Comparison of ENCODE assay signal across 8 cellular contexts in genomic region chr21:45590246-45590725, GRCh38.
DNase-seq lines count a peak whose midpoint lies in the region; ATAC-seq lines count a peak whose summit lies in the region.

No MANE protein-coding gene starts in this region.

- ATAC-seq in GM18498 (IDR thresholded peaks at IDR 0.05; ENCODE audit: unreplicated experiment) (peak; percentile 46), HG03039 (IDR thresholded peaks at IDR 0.05; ENCODE audit: unreplicated experiment) (no peak), GM21367 (IDR thresholded peaks at IDR 0.05; ENCODE audit: unreplicated experiment) (no peak)

- DNase-seq in T follicular helper cell (ENCODE audit: low read depth) (peak; percentile 77), astrocyte of the hippocampus (ENCODE audit: low read depth, low spot score) (peak; percentile 51), iPS-NIHi7 (ENCODE audit: extremely low spot score) (peak; percentile 97), DMS114 treated with DMSO at 0.1 percent for 48 hours (lab: John Stamatoyannopoulos, UW; ENCODE audit: unreplicated experiment) (no peak)
- peak; percentile 77 for DNase-seq in stimulated activated CD4-positive, alpha-beta T cell treated with anti-CD3 and anti-CD28 coated beads, Interleukin-4, amount 100 ng/mL, for 1 hour
